24 cellular contexts compared by ENCODE assay signal in the genomic region with DNA sequence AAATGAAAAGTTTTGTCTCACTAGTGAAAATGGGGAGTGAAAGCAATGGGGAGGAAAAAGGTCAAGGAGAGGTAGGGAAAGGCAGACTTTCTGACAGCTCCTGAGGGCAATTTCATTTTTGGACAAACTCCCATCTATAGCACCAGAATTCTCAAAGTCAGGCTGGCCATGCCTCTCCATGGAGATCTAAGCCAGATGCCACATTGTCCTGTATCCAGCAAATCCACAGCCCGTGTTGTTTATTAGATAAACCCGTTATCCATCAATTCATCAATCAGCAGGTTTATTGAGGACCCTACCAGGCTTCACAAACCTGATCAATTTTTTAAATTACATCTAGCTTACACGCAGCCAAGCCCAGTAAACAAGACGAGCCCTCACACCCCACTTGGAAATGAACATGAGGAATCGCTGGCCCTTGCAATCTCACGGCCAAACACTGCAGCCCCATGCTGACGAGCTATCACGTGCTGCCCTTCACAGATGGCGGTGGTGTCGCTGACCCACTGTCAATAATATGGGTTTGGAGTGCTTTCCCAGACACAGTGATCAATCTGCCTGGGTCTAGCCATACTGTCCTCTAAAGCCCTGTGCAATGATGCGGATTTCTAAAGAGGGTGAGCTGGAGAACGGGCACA.
"Had no signal": no experiment of that assay in that cellular context is flagged by ENCODE, and none has a peak within 500 bp of the region (broad histone marks: within the 10 kb centered on the region; RNA-seq: fewer than 3 reads in every experiment).

No MANE protein-coding gene starts in this region.

- H3K27ac ChIP-seq: body of pancreas, SK-N-MC had no signal

- H3K27me3 ChIP-seq: ascending aorta, body of pancreas had no signal

- H3K9me3 ChIP-seq: ascending aorta, body of pancreas had no signal

- DNase-seq: activated CD4-positive, alpha-beta T cell treated with anti-CD3 and anti-CD28 coated beads for 48 hours; activated CD4-positive, alpha-beta T cell treated with anti-CD3 and anti-CD28 coated beads, Interleukin-2, amount 50 U/mL, for 4 hours; activated CD4-positive, CD25-positive, alpha-beta regulatory T cell treated with anti-CD3 and anti-CD28 coated beads, Interleukin-2, amount 50 U/mL, for 72 hours; activated CD8-positive, alpha-beta memory T cell treated with anti-CD3 and anti-CD28 coated beads for 24 hours; activated effector memory CD4-positive, alpha-beta T cell treated with anti-CD3 and anti-CD28 coated beads, Interleukin-2, amount 50 U/mL, for 16 hours; activated naive CD4-positive, alpha-beta T cell treated with Interleukin-2 at 50 U/mL for 16 hours; activated naive CD8-positive, alpha-beta T cell treated with anti-CD3 and anti-CD28 coated beads, Interleukin-2, amount 50 U/mL, for 24 hours; activated T-cell treated with anti-CD3 and anti-CD28 coated beads, Interleukin-2, amount 50 U/mL, for 4 hours; amniotic stem cell; NCI-H1092; NCI-H1417; NCI-H1930; NCI-H2171; NCI-H226; NCI-H526 treated with DMSO at 0.1 percent for 48 hours; NCI-H82; RPMI8226 had no signal

- H3K27ac Mint-ChIP-seq: activated naive CD4-positive, alpha-beta T cell treated with anti-CD3 and anti-CD28 coated beads, Interleukin-2, amount 50 U/mL, for 72 hours; activated naive CD8-positive, alpha-beta T cell treated with anti-CD3 and anti-CD28 coated beads, Interleukin-2, amount 50 U/mL, for 24 hours; T-helper 1 cell treated with Interleukin-12 subunit alpha and Interleukin-12 subunit beta and Interleukin-4 antibody, amounts not matched to agents 30 μg/mL and 1 μg/mL, for 36 hours; WTC11 had no signal

- H3K4me1 ChIP-seq: body of pancreas had no signal

- H3K4me3 Mint-ChIP-seq: activated naive CD8-positive, alpha-beta T cell treated with anti-CD3 and anti-CD28 coated beads, Interleukin-2, amount 50 U/mL, for 24 hours; activated T-cell treated with anti-CD3 and anti-CD28 coated beads, Interleukin-2, amount 50 U/mL, for 4 hours; T-helper 1 cell treated with Interleukin-12 subunit alpha and Interleukin-12 subunit beta and Interleukin-4 antibody, amounts not matched to agents 30 μg/mL and 1 μg/mL, for 36 hours; WTC11 had no signal

- H3K9me3 Mint-ChIP-seq: activated naive CD4-positive, alpha-beta T cell treated with anti-CD3 and anti-CD28 coated beads, Interleukin-2, amount 50 U/mL, for 72 hours; activated naive CD8-positive, alpha-beta T cell treated with anti-CD3 and anti-CD28 coated beads, Interleukin-2, amount 50 U/mL, for 24 hours; activated T-cell treated with anti-CD3 and anti-CD28 coated beads, Interleukin-2, amount 50 U/mL, for 4 hours; T-helper 1 cell treated with Interleukin-12 subunit alpha and Interleukin-12 subunit beta and Interleukin-4 antibody, amounts not matched to agents 30 μg/mL and 1 μg/mL, for 36 hours; WTC11 had no signal

- H3K36me3 ChIP-seq: ascending aorta had no signal

- ATAC-seq: activated naive CD4-positive, alpha-beta T cell treated with anti-CD3 and anti-CD28 coated beads, Interleukin-2, amount 50 U/mL, for 72 hours; activated naive CD8-positive, alpha-beta T cell treated with anti-CD3 and anti-CD28 coated beads, Interleukin-2, amount 50 U/mL, for 24 hours; activated T-cell treated with anti-CD3 and anti-CD28 coated beads, Interleukin-2, amount 50 U/mL, for 4 hours; body of pancreas; Right ventricle myocardium inferior; WTC11 had no signal

- H3K36me3 Mint-ChIP-seq: activated naive CD4-positive, alpha-beta T cell treated with anti-CD3 and anti-CD28 coated beads, Interleukin-2, amount 50 U/mL, for 72 hours; WTC11 had no signal

- H3K4me3 ChIP-seq: ascending aorta, body of pancreas, SK-N-MC had no signal
